Comparison of ENCODE assay signal across 11 cellular contexts in genomic region chr3:140170612-140171011, GRCh38.
A peak's percentile ranks its signal among the peaks of the same experiment; 100 is the strongest.
DNase-seq lines count a peak whose midpoint lies in the region; ATAC-seq lines count a peak whose summit lies in the region.
"Had no signal": no experiment of that assay in that cellular context is flagged by ENCODE, and none has a peak within 500 bp of the region (broad histone marks: within the 10 kb centered on the region; RNA-seq: fewer than 3 reads in every experiment).

No MANE protein-coding gene starts in this region.

- no peaks in the 10 kb centered on the region for H3K27me3 Mint-ChIP-seq in stimulated activated memory B cell treated with anti-CD40 and anti-IgM and Interleukin-4, amounts not matched to agents 10 μg/mL and 1 μg/mL and 100 μg/mL, for 72 hours
- peaks cover 0 to 2% of the 10 kb centered on the region in 2 donors for H3K27me3 Mint-ChIP-seq in T-cell
- H3K27me3 Mint-ChIP-seq in activated CD8-positive, alpha-beta T cell treated with anti-CD3 and anti-CD28 coated beads, Interleukin-2, amount 10 ng/mL, durations not matched to agents 7 days and 5 days (ENCODE audit: low read depth): peaks cover 4% of the 10 kb centered on the region

- H3K4me3 Mint-ChIP-seq in stimulated activated memory B cell treated with anti-CD40 and anti-IgM and Interleukin-4, amounts not matched to agents 10 μg/mL and 1 μg/mL and 100 μg/mL, for 72 hours: no peak overlapping the region
- H3K4me3 Mint-ChIP-seq in T-cell: no peak overlapping the region
- H3K4me3 Mint-ChIP-seq in activated CD8-positive, alpha-beta T cell treated with anti-CD3 and anti-CD28 coated beads, Interleukin-2, amount 10 ng/mL, durations not matched to agents 7 days and 5 days: no peak overlapping the region

- no peaks in the 10 kb centered on the region for H3K4me1 Mint-ChIP-seq in stimulated activated memory B cell treated with anti-CD40 and anti-IgM and Interleukin-4, amounts not matched to agents 10 μg/mL and 1 μg/mL and 100 μg/mL, for 72 hours
- H3K4me1 Mint-ChIP-seq in T-cell: no peaks in the 10 kb centered on the region
- H3K4me1 Mint-ChIP-seq in activated CD8-positive, alpha-beta T cell treated with anti-CD3 and anti-CD28 coated beads, Interleukin-2, amount 10 ng/mL, durations not matched to agents 7 days and 5 days (ENCODE audit: low read depth): no peaks in the 10 kb centered on the region

- H3K9me3 Mint-ChIP-seq in stimulated activated memory B cell treated with anti-CD40 and anti-IgM and Interleukin-4, amounts not matched to agents 10 μg/mL and 1 μg/mL and 100 μg/mL, for 72 hours: no peaks in the 10 kb centered on the region
- peaks cover 0 to 11% (median 0%) of the 10 kb centered on the region in 3 donors for H3K9me3 Mint-ChIP-seq in T-cell
- no peaks in the 10 kb centered on the region for H3K9me3 Mint-ChIP-seq in activated CD8-positive, alpha-beta T cell treated with anti-CD3 and anti-CD28 coated beads, Interleukin-2, amount 10 ng/mL, durations not matched to agents 7 days and 5 days (ENCODE audit: insufficient read depth)

- POLR2A ChIA-PET in T-cell (lab: Charles Lee): interaction anchor here in 1 of 2 donors (0.5 kb wide), 1 partner anchor 9 kb away, joined by 5 read pairs; no protein-coding TSS in a partner anchor
- POLR2A ChIA-PET in activated CD8-positive, alpha-beta T cell treated with anti-CD3 and anti-CD28 coated beads, Interleukin-2, amount 10 ng/mL, durations not matched to agents 7 days and 5 days (lab: Charles Lee): no interaction called here

- no peaks in the 10 kb centered on the region for H3K36me3 Mint-ChIP-seq in stimulated activated memory B cell treated with anti-CD40 and anti-IgM and Interleukin-4, amounts not matched to agents 10 μg/mL and 1 μg/mL and 100 μg/mL, for 72 hours
- no peaks in the 10 kb centered on the region for H3K36me3 Mint-ChIP-seq in T-cell
- H3K36me3 Mint-ChIP-seq in activated CD8-positive, alpha-beta T cell treated with anti-CD3 and anti-CD28 coated beads, Interleukin-2, amount 10 ng/mL, durations not matched to agents 7 days and 5 days (ENCODE audit: low read depth): no peaks in the 10 kb centered on the region

- CTCF ChIA-PET in T-cell (lab: Charles Lee): no interaction called here
- CTCF ChIA-PET in activated CD8-positive, alpha-beta T cell treated with anti-CD3 and anti-CD28 coated beads, Interleukin-2, amount 10 ng/mL, durations not matched to agents 7 days and 5 days (lab: Charles Lee): no interaction called here

- peak in 2 of 3 experiments; percentile 64 to 87 for DNase-seq in NCI-H1417 (lab: John Stamatoyannopoulos, UW)
- DNase-seq in NCI-H1417 treated with DMSO at 0.1 percent for 48 hours (lab: John Stamatoyannopoulos, UW): no peak
- no peak for DNase-seq in NCI-H2196 treated with DMSO at 0.1 percent for 48 hours (lab: John Stamatoyannopoulos, UW; ENCODE audit: unreplicated experiment)
- no peak for DNase-seq in T-cell
- DNase-seq in activated CD8-positive, alpha-beta T cell treated with anti-CD3 and anti-CD28 coated beads, Interleukin-2, amount 10 ng/mL, durations not matched to agents 7 days and 5 days: no peak
- DNase-seq: activated CD4-positive, CD25-positive, alpha-beta regulatory T cell treated with anti-CD3 and anti-CD28 coated beads, Interleukin-2, amount 50 U/mL, for 72 hours; PC-3; posterior cingulate gyrus had no signal

- ATAC-seq in HG02610 (IDR thresholded peaks at IDR 0.05; ENCODE audit: unreplicated experiment): peak; percentile 97
- peak; percentile 98 for ATAC-seq in HG03469 (IDR thresholded peaks at IDR 0.05; ENCODE audit: unreplicated experiment)
- ATAC-seq in stimulated activated memory B cell treated with anti-CD40 and anti-IgM and Interleukin-4, amounts not matched to agents 10 μg/mL and 1 μg/mL and 100 μg/mL, for 72 hours: peak; percentile 61
- no peak for ATAC-seq in T-cell (replicated peaks in 1 of 4)
- ATAC-seq in activated CD8-positive, alpha-beta T cell treated with anti-CD3 and anti-CD28 coated beads, Interleukin-2, amount 10 ng/mL, durations not matched to agents 7 days and 5 days: no peak
- ATAC-seq: PC-3 had no signal

- no peak overlapping the region for H3K27ac Mint-ChIP-seq in stimulated activated memory B cell treated with anti-CD40 and anti-IgM and Interleukin-4, amounts not matched to agents 10 μg/mL and 1 μg/mL and 100 μg/mL, for 72 hours
- no peak overlapping the region for H3K27ac Mint-ChIP-seq in T-cell
- no peak overlapping the region for H3K27ac Mint-ChIP-seq in activated CD8-positive, alpha-beta T cell treated with anti-CD3 and anti-CD28 coated beads, Interleukin-2, amount 10 ng/mL, durations not matched to agents 7 days and 5 days

Comparison
In these comparisons a context has a peak if more than half of its experiments do, and no peak if none do; other contexts are left out.
1. DNase-seq: peak in NCI-H1417 (2 of 3); none in NCI-H1417 treated with DMSO at 0.1 percent for 48 hours (single experiment), NCI-H2196 treated with DMSO at 0.1 percent for 48 hours (single experiment), T-cell (0 of 34) and activated CD8-positive, alpha-beta T cell treated with anti-CD3 and anti-CD28 coated beads, Interleukin-2, amount 10 ng/mL, durations not matched to agents 7 days and 5 days (single experiment).
2. ATAC-seq: peak in HG02610 (single experiment), HG03469 (single experiment) and stimulated activated memory B cell treated with anti-CD40 and anti-IgM and Interleukin-4, amounts not matched to agents 10 μg/mL and 1 μg/mL and 100 μg/mL, for 72 hours (single experiment); none in T-cell (0 of 4) and activated CD8-positive, alpha-beta T cell treated with anti-CD3 and anti-CD28 coated beads, Interleukin-2, amount 10 ng/mL, durations not matched to agents 7 days and 5 days (single experiment).